12 cellular contexts compared by ENCODE assay signal in the genomic region with DNA sequence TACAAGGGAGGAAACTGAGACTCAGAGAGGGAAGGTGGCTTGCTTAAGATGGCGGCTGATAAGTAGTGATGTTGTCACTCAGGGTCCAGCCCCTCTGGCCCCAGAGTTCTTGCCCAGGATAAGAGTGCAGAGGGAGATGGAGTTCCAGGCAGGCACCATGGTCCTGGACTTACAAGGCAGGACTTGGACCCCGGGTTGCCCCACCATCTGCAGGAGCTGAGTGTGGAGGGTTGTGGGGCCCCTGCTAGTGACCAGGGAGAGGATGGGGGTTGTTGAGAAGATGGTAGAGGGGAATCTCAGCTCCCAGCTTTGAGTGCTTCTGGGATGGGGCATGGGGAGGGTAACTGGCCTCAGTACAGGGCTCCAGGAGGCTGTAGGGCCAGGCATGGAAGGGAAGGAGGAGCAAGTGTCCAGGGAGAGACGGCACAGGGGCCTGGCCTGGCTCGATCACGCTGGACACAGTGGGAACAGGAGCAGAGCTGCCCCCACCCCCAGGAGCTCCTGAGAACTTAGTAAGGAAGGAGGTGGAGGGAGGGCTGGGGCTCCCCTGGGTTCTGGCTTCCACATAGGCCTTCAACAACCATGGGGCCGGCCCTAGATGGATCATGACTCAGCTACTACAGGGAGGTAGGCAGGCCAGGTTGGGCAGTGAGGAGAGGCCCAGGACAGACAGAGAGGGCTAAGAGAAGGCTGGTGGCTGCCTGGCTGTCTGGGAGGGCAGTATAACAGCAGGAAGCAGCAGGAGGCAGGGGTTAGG.
DNase-seq lines count a peak whose midpoint lies in the region; ATAC-seq and TF ChIP-seq lines count a peak whose summit lies in the region.
"Had no signal": no experiment of that assay in that cellular context is flagged by ENCODE, and none has a peak within 500 bp of the region (broad histone marks: within the 10 kb centered on the region; RNA-seq: fewer than 3 reads in every experiment).

No MANE protein-coding gene starts in this region.

- H3K4me3 Mint-ChIP-seq in stimulated activated naive CD8-positive, alpha-beta T cell treated with anti-CD3 and anti-CD28 coated beads, Interleukin-15, amount 100 ng/mL, for 72 hours, result no peak overlapping the region
- H3K4me3 Mint-ChIP-seq: T-helper 1 cell treated with Interleukin-12 subunit alpha and Interleukin-12 subunit beta and Interleukin-4 antibody, amounts not matched to agents 30 μg/mL and 1 μg/mL, for 36 hours had no signal

- peaks cover 5% of the 10 kb centered on the region for H3K4me1 Mint-ChIP-seq in stimulated activated naive CD8-positive, alpha-beta T cell treated with anti-CD3 and anti-CD28 coated beads, Interleukin-15, amount 100 ng/mL, for 72 hours

- peaks cover 4% of the 10 kb centered on the region for H3K9me3 ChIP-seq in adipocyte (ENCODE audit: control insufficient read depth, low read length)
- H3K9me3 ChIP-seq: suprapubic skin had no signal

- H3K4me3 ChIP-seq in adipocyte (ENCODE audit: low read length) (no peak overlapping the region), coronary artery (no peak overlapping the region)
- H3K4me3 ChIP-seq: suprapubic skin had no signal

- H3K27me3 Mint-ChIP-seq in stimulated activated naive CD8-positive, alpha-beta T cell treated with anti-CD3 and anti-CD28 coated beads, Interleukin-15, amount 100 ng/mL, for 72 hours, result peaks cover 5% of the 10 kb centered on the region

- peak in 1 of 2 donors; percentile 6 for DNase-seq in stimulated activated naive CD8-positive, alpha-beta T cell treated with anti-CD3 and anti-CD28 coated beads, Interleukin-15, amount 100 ng/mL, for 72 hours
- DNase-seq in stimulated activated naive CD8-positive, alpha-beta T cell treated with anti-CD3 and anti-CD28 coated beads, Interleukin-15, Interleukin-2, amounts not matched to agents 100 U/mL and 50 U/mL, for 24 hours, result no peak
- DNase-seq in adipocyte (ENCODE audit: low read depth) (peak; percentile 39), iris pigment epithelial cell (ENCODE audit: low read depth) (peak; percentile 70), coronary artery (ENCODE audit: low spot score) (no peak)

- TF ChIP-seq CTCF in coronary artery (IDR thresholded peaks at IDR 0.05), result no peak

- no peak overlapping the region for H3K27ac ChIP-seq in coronary artery
- H3K27ac ChIP-seq: C4-2B, parathyroid adenoma, suprapubic skin had no signal

- H3K27me3 ChIP-seq in adipocyte (replicated peaks; ENCODE audit: control insufficient read depth, insufficient read depth, low read length), result no peaks in the 10 kb centered on the region
- H3K27me3 ChIP-seq: suprapubic skin had no signal

- peak overlapping the region; percentile 42 for H3K9ac ChIP-seq in adipocyte (ENCODE audit: low read length)
- H3K9ac ChIP-seq: parathyroid adenoma had no signal

- ATAC-seq in stimulated activated naive CD8-positive, alpha-beta T cell treated with anti-CD3 and anti-CD28 coated beads, Interleukin-15, amount 100 ng/mL, for 72 hours, result peak; percentile 27
- ATAC-seq in stimulated activated naive CD8-positive, alpha-beta T cell treated with anti-CD3 and anti-CD28 coated beads, Interleukin-15, Interleukin-2, amounts not matched to agents 100 U/mL and 50 U/mL, for 24 hours, result no peak
- ATAC-seq in HG02981 (IDR thresholded peaks at IDR 0.05; ENCODE audit: unreplicated experiment), result no peak
- ATAC-seq in GM21423 (IDR thresholded peaks at IDR 0.05; ENCODE audit: unreplicated experiment), result no peak
- no peak for ATAC-seq in GM21619 (IDR thresholded peaks at IDR 0.05; ENCODE audit: unreplicated experiment)

- H3K9me3 Mint-ChIP-seq in stimulated activated naive CD8-positive, alpha-beta T cell treated with anti-CD3 and anti-CD28 coated beads, Interleukin-15, amount 100 ng/mL, for 72 hours, result no peaks in the 10 kb centered on the region
- H3K9me3 Mint-ChIP-seq: T-helper 1 cell treated with Interleukin-12 subunit alpha and Interleukin-12 subunit beta and Interleukin-4 antibody, amounts not matched to agents 30 μg/mL and 1 μg/mL, for 36 hours had no signal

- H3K36me3 ChIP-seq in adipocyte (ENCODE audit: control insufficient read depth, insufficient read depth, low read length, severe bottlenecking), result no peaks in the 10 kb centered on the region
- H3K36me3 ChIP-seq: suprapubic skin had no signal

- peaks cover 37% of the 10 kb centered on the region for H3K4me1 ChIP-seq in adipocyte (ENCODE audit: control insufficient read depth, insufficient read depth, low read length)

- no peak overlapping the region for H3K27ac Mint-ChIP-seq in stimulated activated naive CD8-positive, alpha-beta T cell treated with anti-CD3 and anti-CD28 coated beads, Interleukin-15, amount 100 ng/mL, for 72 hours

Comparison
In these comparisons a context has a peak if more than half of its experiments do, and no peak if none do; other contexts are left out.
1. DNase-seq: peak in adipocyte (single experiment) and iris pigment epithelial cell (single experiment); none in stimulated activated naive CD8-positive, alpha-beta T cell treated with anti-CD3 and anti-CD28 coated beads, Interleukin-15, Interleukin-2, amounts not matched to agents 100 U/mL and 50 U/mL, for 24 hours (single experiment) and coronary artery (single experiment).